18 cellular contexts compared by ENCODE assay signal in genomic region chr17:49600949-49601348, GRCh38. TPM values are rescaled to one million over a fixed set of nuclear protein-coding genes. Genes with fewer than 3 reads are reported as not detected.
DNase-seq lines count a peak whose midpoint lies in the region; ATAC-seq and TF ChIP-seq lines count a peak whose summit lies in the region.
"Had no signal": no experiment of that assay in that cellular context is flagged by ENCODE, and none has a peak within 500 bp of the region (broad histone marks: within the 10 kb centered on the region; RNA-seq: fewer than 3 reads in every experiment).

No MANE protein-coding gene starts in this region.

- H3K4me3 ChIP-seq in gastroesophageal sphincter (no peak overlapping the region), tibial nerve (no peak overlapping the region)
- H3K4me3 ChIP-seq: BLaER1 had no signal

- H3K9me3 ChIP-seq in gastroesophageal sphincter (no peaks in the 10 kb centered on the region), tibial nerve (no peaks in the 10 kb centered on the region)
- H3K9me3 ChIP-seq: BLaER1, Caco-2 had no signal

- H3K4me3 Mint-ChIP-seq in activated naive CD8-positive, alpha-beta T cell treated with anti-CD3 and anti-CD28 coated beads for 36 hours = no peak overlapping the region
- H3K4me3 Mint-ChIP-seq in activated naive CD8-positive, alpha-beta T cell treated with anti-CD3 and anti-CD28 coated beads, Interleukin-2, amount 50 U/mL, for 24 hours = no peak overlapping the region
- H3K4me3 Mint-ChIP-seq in activated T-helper 1 cell treated with anti-CD3 and anti-CD28 coated beads, Interleukin-12 subunit alpha, Interleukin-12 subunit beta, Interleukin-2, Interleukin-4 antibody, amounts not matched to agents 30 ng/mL and 10 ng/mL and 1 ng/mL, durations not matched to agents 14 hours and 24 hours and 36 hours = no peak overlapping the region
- H3K4me3 Mint-ChIP-seq in stimulated activated naive B cell treated with anti-CD40 and anti-IgM and Interleukin-4, amounts not matched to agents 10 μg/mL and 1 μg/mL and 100 μg/mL, for 72 hours = no peak overlapping the region
- H3K4me3 Mint-ChIP-seq: CD8-positive, alpha-beta memory T cell; IgD-negative memory B cell had no signal

- peaks cover 3 to 100% of the 10 kb centered on the region in 2 donors for H3K36me3 ChIP-seq in gastroesophageal sphincter
- peaks cover 0 to 76% (median 0%) of the 10 kb centered on the region in 3 donors for H3K36me3 ChIP-seq in tibial nerve

- peak overlapping the region; percentile 50 for H3K27ac Mint-ChIP-seq in activated naive CD8-positive, alpha-beta T cell treated with anti-CD3 and anti-CD28 coated beads for 36 hours
- H3K27ac Mint-ChIP-seq in activated naive CD8-positive, alpha-beta T cell treated with anti-CD3 and anti-CD28 coated beads, Interleukin-2, amount 50 U/mL, for 24 hours = no peak overlapping the region
- peak overlapping the region; percentile 12 for H3K27ac Mint-ChIP-seq in activated T-helper 1 cell treated with anti-CD3 and anti-CD28 coated beads, Interleukin-12 subunit alpha, Interleukin-12 subunit beta, Interleukin-2, Interleukin-4 antibody, amounts not matched to agents 30 ng/mL and 10 ng/mL and 1 ng/mL, durations not matched to agents 14 hours and 24 hours and 36 hours
- H3K27ac Mint-ChIP-seq in stimulated activated naive B cell treated with anti-CD40 and anti-IgM and Interleukin-4, amounts not matched to agents 10 μg/mL and 1 μg/mL and 100 μg/mL, for 72 hours = peak overlapping the region; percentile 57
- H3K27ac Mint-ChIP-seq: IgD-negative memory B cell had no signal

- H3K27ac ChIP-seq in gastroesophageal sphincter = peak overlapping the region in 3 of 4 donors; percentile 14 to 56 (median 34)
- no peak overlapping the region for H3K27ac ChIP-seq in tibial nerve
- H3K27ac ChIP-seq: BLaER1 had no signal

- TF ChIP-seq POLR2A in gastroesophageal sphincter (IDR thresholded peaks at IDR 0.05) (no peak), tibial nerve (IDR thresholded peaks at IDR 0.05) (no peak)

- H3K9me3 Mint-ChIP-seq in activated naive CD8-positive, alpha-beta T cell treated with anti-CD3 and anti-CD28 coated beads for 36 hours = no peaks in the 10 kb centered on the region
- no peaks in the 10 kb centered on the region for H3K9me3 Mint-ChIP-seq in activated naive CD8-positive, alpha-beta T cell treated with anti-CD3 and anti-CD28 coated beads, Interleukin-2, amount 50 U/mL, for 24 hours
- H3K9me3 Mint-ChIP-seq in activated T-helper 1 cell treated with anti-CD3 and anti-CD28 coated beads, Interleukin-12 subunit alpha, Interleukin-12 subunit beta, Interleukin-2, Interleukin-4 antibody, amounts not matched to agents 30 ng/mL and 10 ng/mL and 1 ng/mL, durations not matched to agents 14 hours and 24 hours and 36 hours = no peaks in the 10 kb centered on the region
- H3K9me3 Mint-ChIP-seq in stimulated activated naive B cell treated with anti-CD40 and anti-IgM and Interleukin-4, amounts not matched to agents 10 μg/mL and 1 μg/mL and 100 μg/mL, for 72 hours = no peaks in the 10 kb centered on the region
- H3K9me3 Mint-ChIP-seq: CD8-positive, alpha-beta memory T cell; IgD-negative memory B cell had no signal

- no peak for ATAC-seq in activated naive CD8-positive, alpha-beta T cell treated with anti-CD3 and anti-CD28 coated beads, Interleukin-2, amount 50 U/mL, for 24 hours
- ATAC-seq in gastroesophageal sphincter = no peak
- ATAC-seq in stimulated activated naive B cell treated with anti-CD40 and anti-IgM and Interleukin-4, amounts not matched to agents 10 μg/mL and 1 μg/mL and 100 μg/mL, for 72 hours (replicated peaks) = no peak
- no peak for ATAC-seq in HG03045 (IDR thresholded peaks at IDR 0.05; ENCODE audit: unreplicated experiment)
- ATAC-seq: HCT116 had no signal

- intact Hi-C loops in activated T-helper 1 cell treated with anti-CD3 and anti-CD28 coated beads, Interleukin-12 subunit alpha, Interleukin-12 subunit beta, Interleukin-2, Interleukin-4 antibody, amounts not matched to agents 30 ng/mL and 10 ng/mL and 1 ng/mL, durations not matched to agents 14 hours and 24 hours and 36 hours (cut with micrococcal nuclease) = no loop called here

- TF ChIP-seq CTCF in gastroesophageal sphincter (IDR thresholded peaks at IDR 0.05) (no peak), tibial nerve (IDR thresholded peaks at IDR 0.05) (no peak)

- no peaks in the 10 kb centered on the region for H3K27me3 Mint-ChIP-seq in activated naive CD8-positive, alpha-beta T cell treated with anti-CD3 and anti-CD28 coated beads for 36 hours
- H3K27me3 Mint-ChIP-seq in activated naive CD8-positive, alpha-beta T cell treated with anti-CD3 and anti-CD28 coated beads, Interleukin-2, amount 50 U/mL, for 24 hours = no peaks in the 10 kb centered on the region
- H3K27me3 Mint-ChIP-seq in activated T-helper 1 cell treated with anti-CD3 and anti-CD28 coated beads, Interleukin-12 subunit alpha, Interleukin-12 subunit beta, Interleukin-2, Interleukin-4 antibody, amounts not matched to agents 30 ng/mL and 10 ng/mL and 1 ng/mL, durations not matched to agents 14 hours and 24 hours and 36 hours (ENCODE audit: insufficient read depth) = no peaks in the 10 kb centered on the region
- H3K27me3 Mint-ChIP-seq in stimulated activated naive B cell treated with anti-CD40 and anti-IgM and Interleukin-4, amounts not matched to agents 10 μg/mL and 1 μg/mL and 100 μg/mL, for 72 hours = no peaks in the 10 kb centered on the region
- H3K27me3 Mint-ChIP-seq: CD8-positive, alpha-beta memory T cell; IgD-negative memory B cell had no signal

- no peak for TF ChIP-seq EP300 in gastroesophageal sphincter (IDR thresholded peaks at IDR 0.05)
- no peak for TF ChIP-seq EP300 in tibial nerve (IDR thresholded peaks at IDR 0.05)

- H3K4me1 ChIP-seq in gastroesophageal sphincter (peaks cover 17 to 73% (median 19%) of the 10 kb centered on the region in 3 donors), tibial nerve (peaks cover 0 to 35% (median 12%) of the 10 kb centered on the region in 4 donors)
- H3K4me1 ChIP-seq: Caco-2 had no signal

- H3K4me1 Mint-ChIP-seq in activated naive CD8-positive, alpha-beta T cell treated with anti-CD3 and anti-CD28 coated beads for 36 hours = no peaks in the 10 kb centered on the region
- H3K4me1 Mint-ChIP-seq in activated naive CD8-positive, alpha-beta T cell treated with anti-CD3 and anti-CD28 coated beads, Interleukin-2, amount 50 U/mL, for 24 hours = no peaks in the 10 kb centered on the region
- no peaks in the 10 kb centered on the region for H3K4me1 Mint-ChIP-seq in activated T-helper 1 cell treated with anti-CD3 and anti-CD28 coated beads, Interleukin-12 subunit alpha, Interleukin-12 subunit beta, Interleukin-2, Interleukin-4 antibody, amounts not matched to agents 30 ng/mL and 10 ng/mL and 1 ng/mL, durations not matched to agents 14 hours and 24 hours and 36 hours (ENCODE audit: low read depth)
- H3K4me1 Mint-ChIP-seq in stimulated activated naive B cell treated with anti-CD40 and anti-IgM and Interleukin-4, amounts not matched to agents 10 μg/mL and 1 μg/mL and 100 μg/mL, for 72 hours = peaks cover 11 to 33% of the 10 kb centered on the region in 2 donors
- H3K4me1 Mint-ChIP-seq: IgD-negative memory B cell had no signal

- H3K36me3 Mint-ChIP-seq in activated naive CD8-positive, alpha-beta T cell treated with anti-CD3 and anti-CD28 coated beads for 36 hours = peaks cover 14% of the 10 kb centered on the region
- H3K36me3 Mint-ChIP-seq in activated naive CD8-positive, alpha-beta T cell treated with anti-CD3 and anti-CD28 coated beads, Interleukin-2, amount 50 U/mL, for 24 hours (ENCODE audit: low read depth) = peaks cover 45% of the 10 kb centered on the region
- H3K36me3 Mint-ChIP-seq in activated T-helper 1 cell treated with anti-CD3 and anti-CD28 coated beads, Interleukin-12 subunit alpha, Interleukin-12 subunit beta, Interleukin-2, Interleukin-4 antibody, amounts not matched to agents 30 ng/mL and 10 ng/mL and 1 ng/mL, durations not matched to agents 14 hours and 24 hours and 36 hours (ENCODE audit: low read depth) = peaks cover 42% of the 10 kb centered on the region
- H3K36me3 Mint-ChIP-seq in stimulated activated naive B cell treated with anti-CD40 and anti-IgM and Interleukin-4, amounts not matched to agents 10 μg/mL and 1 μg/mL and 100 μg/mL, for 72 hours = peaks cover 39 to 63% of the 10 kb centered on the region in 2 donors

- DNase-seq in activated naive CD8-positive, alpha-beta T cell treated with anti-CD3 and anti-CD28 coated beads for 36 hours = no peak
- DNase-seq in activated naive CD8-positive, alpha-beta T cell treated with anti-CD3 and anti-CD28 coated beads, Interleukin-2, amount 50 U/mL, for 24 hours = no peak
- DNase-seq in activated T-helper 1 cell treated with anti-CD3 and anti-CD28 coated beads, Interleukin-12 subunit alpha, Interleukin-12 subunit beta, Interleukin-2, Interleukin-4 antibody, amounts not matched to agents 30 ng/mL and 10 ng/mL and 1 ng/mL, durations not matched to agents 14 hours and 24 hours and 36 hours (ENCODE audit: low spot score) = no peak
- DNase-seq in stimulated activated naive B cell treated with anti-CD40 and anti-IgM and Interleukin-4, amounts not matched to agents 10 μg/mL and 1 μg/mL and 100 μg/mL, for 72 hours = no peak
- DNase-seq in NOMO-1 treated with DMSO at 0.1 percent for 48 hours (lab: John Stamatoyannopoulos, UW; ENCODE audit: unreplicated experiment) (no peak), tibial nerve (ENCODE audit: low spot score in 2 of 2) (no peak)
- DNase-seq: 8988T; AML-193; Caco-2; CD8-positive, alpha-beta memory T cell; DND-41; GF-D8 had no signal

- H3K27me3 ChIP-seq in gastroesophageal sphincter (no peaks in the 10 kb centered on the region), tibial nerve (no peaks in the 10 kb centered on the region)
- H3K27me3 ChIP-seq: BLaER1 had no signal

RNA-seq across cellular contexts. Expression of gene NXPH3, which starts 25.3 kb away (rescaled TPM):
- under 1 TPM; 0.10 to 0.18 TPM for total RNA-seq in activated naive CD8-positive, alpha-beta T cell treated with anti-CD3 and anti-CD28 coated beads for 36 hours
- not detected in 2 replicates for total RNA-seq in activated T-helper 1 cell treated with anti-CD3 and anti-CD28 coated beads, Interleukin-12 subunit alpha, Interleukin-12 subunit beta, Interleukin-2, Interleukin-4 antibody, amounts not matched to agents 30 ng/mL and 10 ng/mL and 1 ng/mL, durations not matched to agents 14 hours and 24 hours and 36 hours
- total RNA-seq in gastroesophageal sphincter = 10 to 100 TPM; 24.4 to 26.4 (median 25.0) TPM
- 10 to 100 TPM in 2 of 4 donors, 1 to 10 TPM in 2; 5.4 to 21.9 (median 11.4) TPM for total RNA-seq in tibial nerve
- total RNA-seq: HT-29 had no signal

Comparison
In these comparisons a context has a peak if more than half of its experiments do, and no peak if none do; other contexts are left out.
1. H3K27ac ChIP-seq: peak in gastroesophageal sphincter (3 of 4); none in tibial nerve (0 of 4).